Comparison of ENCODE assay signal across 17 cellular contexts in the genomic region with DNA sequence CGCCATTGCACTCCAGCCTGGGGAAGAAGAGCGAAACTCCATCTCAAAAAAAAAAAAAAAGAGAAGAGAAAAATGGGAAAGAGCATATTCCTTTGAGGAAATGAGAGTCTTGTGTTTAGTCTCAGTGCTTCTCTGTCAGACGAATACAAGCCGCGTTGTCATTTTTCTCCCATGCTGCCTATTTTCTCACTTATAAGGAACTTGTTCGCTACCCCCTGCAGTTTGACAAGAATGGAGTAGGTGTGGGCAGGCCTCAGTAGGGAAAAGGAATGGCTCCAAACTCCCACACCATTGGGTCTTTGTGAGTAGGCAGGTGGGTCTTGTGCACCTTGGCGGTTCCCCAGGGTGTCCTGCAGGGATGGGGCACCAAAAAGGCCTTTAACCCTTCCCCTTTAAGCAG. TPM values are rescaled to one million over a fixed set of nuclear protein-coding genes. Genes with fewer than 3 reads are reported as not detected.
A peak's percentile ranks its signal among the peaks of the same experiment; 100 is the strongest.
DNase-seq lines count a peak whose midpoint lies in the region; ATAC-seq and TF ChIP-seq lines count a peak whose summit lies in the region.
"Had no signal": no experiment of that assay in that cellular context is flagged by ENCODE, and none has a peak within 500 bp of the region (broad histone marks: within the 10 kb centered on the region; RNA-seq: fewer than 3 reads in every experiment).

No MANE protein-coding gene starts in this region.

- H3K4me1 Mint-ChIP-seq in CD14-positive monocyte, result peaks cover 33% of the 10 kb centered on the region
- peaks cover 66% of the 10 kb centered on the region for H3K4me1 Mint-ChIP-seq in dendritic cell treated with granulocyte-macrophage colony-stimulating factor and Interleukin-4, amounts not matched to agents 40 ng/mL and 50 ng/mL, for 4 days (ENCODE audit: low read depth)

- peak overlapping the region; percentile 83 for H3K27ac ChIP-seq in HL-60 (replicated peaks)
- H3K27ac ChIP-seq in prostate gland, result peak overlapping the region; percentile 79 to 86
- H3K27ac ChIP-seq in psoas muscle, result no peak overlapping the region

- H3K27ac Mint-ChIP-seq in CD14-positive monocyte, result peak overlapping the region; percentile 85 to 93 (median 91)
- peak overlapping the region; percentile 90 for H3K27ac Mint-ChIP-seq in dendritic cell treated with granulocyte-macrophage colony-stimulating factor and Interleukin-4, amounts not matched to agents 40 ng/mL and 50 ng/mL, for 4 days
- H3K27ac Mint-ChIP-seq: activated CD4-positive, alpha-beta T cell treated with anti-CD3 and anti-CD28 coated beads, Interleukin-2, amount 10 ng/mL, durations not matched to agents 24 days and 14 days; activated naive CD4-positive, alpha-beta T cell treated with anti-CD3 and anti-CD28 coated beads, Interleukin-2, amount 50 U/mL, for 72 hours had no signal

- TF ChIP-seq CTCF in CD14-positive monocyte (IDR thresholded peaks at IDR 0.05), result no peak
- no peak for TF ChIP-seq CTCF in HL-60 (IDR thresholded peaks at IDR 0.05; ENCODE audit: insufficient read depth, low read length)
- no peak for TF ChIP-seq CTCF in prostate gland (IDR thresholded peaks at IDR 0.05)
- no peak for TF ChIP-seq CTCF in psoas muscle (IDR thresholded peaks at IDR 0.05)

- H3K27me3 ChIP-seq in HL-60 (ENCODE audit: insufficient read depth, poor library complexity, severe bottlenecking), result no peaks in the 10 kb centered on the region
- H3K27me3 ChIP-seq in prostate gland (replicated peaks; ENCODE audit: insufficient read depth), result no peaks in the 10 kb centered on the region
- H3K27me3 ChIP-seq in psoas muscle (ENCODE audit: insufficient read depth in 3 of 3, low read length in 2 of 3), result peaks cover 0 to 26% (median 4%) of the 10 kb centered on the region in 3 donors
- H3K27me3 ChIP-seq: body of pancreas, pancreas had no signal

- no peak for TF ChIP-seq POLR2A in prostate gland (IDR thresholded peaks at IDR 0.05)

- peak overlapping the region; percentile 71 to 87 for H3K4me3 Mint-ChIP-seq in CD14-positive monocyte
- peak overlapping the region; percentile 65 for H3K4me3 Mint-ChIP-seq in dendritic cell treated with granulocyte-macrophage colony-stimulating factor and Interleukin-4, amounts not matched to agents 40 ng/mL and 50 ng/mL, for 4 days
- H3K4me3 Mint-ChIP-seq: activated CD4-positive, alpha-beta T cell treated with anti-CD3 and anti-CD28 coated beads, Interleukin-2, amount 10 ng/mL, durations not matched to agents 24 days and 14 days had no signal

- H3K36me3 ChIP-seq in prostate gland (no peaks in the 10 kb centered on the region), psoas muscle (ENCODE audit: insufficient read depth in 1 of 2, low read depth in 1 of 2) (no peaks in the 10 kb centered on the region)
- H3K36me3 ChIP-seq: pancreas had no signal

- peaks cover 13 to 16% of the 10 kb centered on the region in 2 donors for H3K36me3 Mint-ChIP-seq in CD14-positive monocyte
- H3K36me3 Mint-ChIP-seq in dendritic cell treated with granulocyte-macrophage colony-stimulating factor and Interleukin-4, amounts not matched to agents 40 ng/mL and 50 ng/mL, for 4 days (ENCODE audit: low read depth), result peaks cover 7% of the 10 kb centered on the region
- H3K36me3 Mint-ChIP-seq: activated naive CD4-positive, alpha-beta T cell treated with anti-CD3 and anti-CD28 coated beads, Interleukin-2, amount 50 U/mL, for 72 hours had no signal

- H3K27me3 Mint-ChIP-seq in CD14-positive monocyte (ENCODE audit: low read depth in 3 of 3), result peaks cover 0 to 3% (median 0%) of the 10 kb centered on the region in 3 donors
- H3K27me3 Mint-ChIP-seq in dendritic cell treated with granulocyte-macrophage colony-stimulating factor and Interleukin-4, amounts not matched to agents 40 ng/mL and 50 ng/mL, for 4 days, result no peaks in the 10 kb centered on the region

- H3K4me1 ChIP-seq in prostate gland (replicated peaks) (peaks cover 8% of the 10 kb centered on the region), psoas muscle (no peaks in the 10 kb centered on the region)

- peak overlapping the region; percentile 17; the same call in 1 of the 2 replicates for H3K4me3 ChIP-seq in HL-60 (replicated peaks; ENCODE audit: insufficient read depth, low read length)
- no peak overlapping the region for H3K4me3 ChIP-seq in prostate gland
- no peak overlapping the region for H3K4me3 ChIP-seq in psoas muscle
- H3K4me3 ChIP-seq: body of pancreas, mucosa of descending colon, pancreas had no signal

- H3K9me3 Mint-ChIP-seq in CD14-positive monocyte, result no peaks in the 10 kb centered on the region
- H3K9me3 Mint-ChIP-seq in dendritic cell treated with granulocyte-macrophage colony-stimulating factor and Interleukin-4, amounts not matched to agents 40 ng/mL and 50 ng/mL, for 4 days, result no peaks in the 10 kb centered on the region
- H3K9me3 Mint-ChIP-seq: activated CD4-positive, alpha-beta T cell treated with anti-CD3 and anti-CD28 coated beads, Interleukin-2, amount 10 ng/mL, durations not matched to agents 24 days and 14 days; activated naive CD4-positive, alpha-beta T cell treated with anti-CD3 and anti-CD28 coated beads, Interleukin-2, amount 50 U/mL, for 72 hours; T-helper 2 cell treated with Interferon-gamma antibody and Interleukin-4, amounts not matched to agents 5 μg/mL and 100 μg/mL, for 36 hours had no signal

- 83% methylated on average over 7 of the region's 7 CpGs for WGBS in prostate gland
- WGBS in psoas muscle, 3 donors, result 88 to 93% (median 90%) methylated on average over 7 of the region's 7 CpGs

- ATAC-seq in psoas muscle, result no peak
- no peak for ATAC-seq in GM19467 (IDR thresholded peaks at IDR 0.05; ENCODE audit: unreplicated experiment)
- ATAC-seq: body of pancreas, pancreas had no signal

- DNase-seq in CD14-positive monocyte (ENCODE audit: low spot score) (no peak), HL-60 (ENCODE audit: low read depth in 1 of 2, low spot score in 1 of 2) (peak in 1 of 2 experiments; percentile 29), prostate gland (ENCODE audit: low spot score) (no peak), psoas muscle (no peak), KG1 (lab: John Stamatoyannopoulos, UW) (no peak)
- DNase-seq in stimulated activated naive CD4-positive, alpha-beta T cell treated with Interleukin-2 at 50 U/mL for 16 hours (lab: John Stamatoyannopoulos, UW), result no peak
- DNase-seq: activated CD4-positive, alpha-beta T cell treated with anti-CD3 and anti-CD28 coated beads, Interleukin-2, amount 10 ng/mL, durations not matched to agents 24 days and 14 days; activated T-cell treated with anti-CD3 and anti-CD28 coated beads for 4 hours; NCI-H2107; NCI-H774; pancreas had no signal

- H3K9me3 ChIP-seq in prostate gland, result no peaks in the 10 kb centered on the region
- H3K9me3 ChIP-seq in psoas muscle, result no peaks in the 10 kb centered on the region
- H3K9me3 ChIP-seq: body of pancreas, mucosa of descending colon, pancreas had no signal

- intact Hi-C loops in CD14-positive monocyte (cut with micrococcal nuclease) (loop anchor here in 1 of 2 donors (10.0 kb wide), 2 partner anchors 49 to 179 kb away; a partner anchor contains a TSS), prostate gland (cut with DNase I) (no loop called here), psoas muscle (cut with DNase I) (no loop called here)
- intact Hi-C loops in dendritic cell treated with granulocyte-macrophage colony-stimulating factor and Interleukin-4, amounts not matched to agents 40 ng/mL and 50 ng/mL, for 4 days (cut with micrococcal nuclease), result loop anchor here (2.0 kb wide), 1 partner anchor 137 kb away; a partner anchor contains a TSS

RNA-seq across cellular contexts. Expression of a gene that starts 6.5 kb away (rescaled TPM):
- polyA plus RNA-seq in CD14-positive monocyte (10 to 100 TPM; 11.5 to 19.7 TPM), psoas muscle (1 to 10 TPM in 1 of 3 donors, under 1 TPM in 2; 0.52 to 1.2 (median 0.64) TPM)
- total RNA-seq in prostate gland (10 to 100 TPM; 27.4 to 88.9 TPM), psoas muscle (1 to 10 TPM in 1 of 4 donors, under 1 TPM in 3; 0.42 to 1.1 (median 0.87) TPM)

Comparison
In these comparisons a context has a peak if more than half of its experiments do, and no peak if none do; other contexts are left out.
1. RNA of a gene that starts 6.5 kb away (total RNA-seq): 27.4 to 88.9 TPM in prostate gland; 0.42 to 1.1 TPM in psoas muscle; every median in the first group is over 10 times any median in the second.